ENCODE assay signal across 11 cellular contexts in the genomic region with DNA sequence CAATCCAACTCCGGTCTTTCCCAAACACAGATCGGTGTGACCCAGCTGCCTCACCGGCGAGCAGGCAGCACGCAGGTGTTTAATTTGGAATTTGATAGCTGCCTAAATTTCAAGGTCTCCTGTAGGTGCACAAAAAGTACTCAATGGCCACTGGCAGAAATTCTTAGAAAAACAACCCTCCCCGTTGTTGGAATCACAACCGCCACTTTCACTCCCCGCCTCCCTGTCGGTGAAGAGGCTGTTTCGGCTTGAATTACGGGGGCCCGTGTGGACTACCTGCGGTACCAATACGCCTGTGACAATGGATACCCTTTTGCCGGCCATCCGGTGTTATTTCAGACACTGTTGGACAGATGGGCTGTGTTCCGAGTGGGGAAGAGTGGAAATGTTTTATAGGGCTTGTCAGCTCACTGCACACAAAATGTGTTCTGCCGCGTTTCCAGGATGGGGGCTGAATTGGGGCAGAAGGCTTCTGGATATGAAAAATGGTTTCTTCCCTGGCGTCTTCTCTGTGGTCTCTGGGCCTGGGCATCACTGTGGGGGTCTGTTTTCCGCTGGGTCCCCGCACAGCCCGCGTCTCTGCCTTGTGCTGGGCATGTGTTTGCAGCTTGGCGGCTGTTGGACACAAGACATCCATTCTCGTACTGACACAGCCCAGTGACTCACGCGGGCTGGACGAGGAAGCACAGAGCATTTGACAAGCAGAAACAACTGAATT. TPM values are rescaled to one million over a fixed set of nuclear protein-coding genes. Genes with fewer than 3 reads are reported as not detected.
A peak's percentile ranks its signal among the peaks of the same experiment; 100 is the strongest.
DNase-seq lines count a peak whose midpoint lies in the region; ATAC-seq, FAIRE-seq and TF ChIP-seq lines count a peak whose summit lies in the region.
"Had no signal": no experiment of that assay in that cellular context is flagged by ENCODE, and none has a peak within 500 bp of the region (broad histone marks: within the 10 kb centered on the region; RNA-seq: fewer than 3 reads in every experiment).

No MANE protein-coding gene starts in this region.

- H3K27ac ChIP-seq in H1 (ENCODE audit: low read depth, low read length) = no peak overlapping the region

- no peak overlapping the region for H2BK5ac ChIP-seq in H1 (ENCODE audit: low read depth, low read length)

- H3K23ac ChIP-seq in H1 (ENCODE audit: insufficient read length) = no peak overlapping the region

- H4K8ac ChIP-seq in H1 (ENCODE audit: extremely low read depth, insufficient read depth, low read length) = peak overlapping the region; percentile 38; the same call in 1 of the 2 replicates

- TF ChIP-seq CTCF in H1 (IDR thresholded peaks at IDR 0.05; ENCODE audit: control extremely low read depth in 1 of 3, insufficient read depth in 1 of 3, low read depth in 1 of 3, low read length in 3 of 3) = no peak
- TF ChIP-seq CTCF in GM10266 (IDR thresholded peaks at IDR 0.05; ENCODE audit: control insufficient read depth, insufficient read depth, low read depth, missing control alignments) = no peak

- no peaks in the 10 kb centered on the region for H3K36me3 ChIP-seq in H1 (ENCODE audit: control insufficient read depth in 2 of 4, insufficient read depth in 4 of 4, low read length in 3 of 4)

- H3K14ac ChIP-seq in H1 (ENCODE audit: insufficient read length) = no peak overlapping the region

- H3K4ac ChIP-seq in H1 (replicated peaks; ENCODE audit: insufficient read length, low read depth, low read length) = peak overlapping the region; percentile 70

- H4K91ac ChIP-seq in H1 (replicated peaks; ENCODE audit: insufficient read length, low read length) = peak overlapping the region; percentile 48

- H3K27ac Mint-ChIP-seq in activated naive CD4-positive, alpha-beta T cell treated with anti-CD3 and anti-CD28 coated beads, Interleukin-2, amount 50 U/mL, for 72 hours = peak overlapping the region in 1 of 2 donors; percentile 48

- H3K4me1 ChIP-seq in H1 (replicated peaks in 1 of 4; ENCODE audit: control insufficient read depth in 3 of 4, insufficient read depth in 4 of 4, low read length in 3 of 4) = peaks cover 0 to 4% (median under 1%) of the 10 kb centered on the region in 4 experiments; a peak in 2 of 7 replicates

- H4K20me1 ChIP-seq in H1 (replicated peaks in 1 of 2; ENCODE audit: control insufficient read depth in 1 of 2, insufficient read depth in 2 of 2, low read length in 2 of 2) = no peaks in the 10 kb centered on the region

- peak; percentile 25 for DNase-seq in EL
- DNase-seq in NCI-H2171 treated with DMSO at 0.1 percent for 48 hours (lab: John Stamatoyannopoulos, UW) = peak; percentile 92
- no peak for DNase-seq in H1 (ENCODE audit: low read depth in 1 of 2, low spot score in 2 of 2)
- DNase-seq in retina = peak; percentile 65
- no peak for DNase-seq in stimulated activated CD4-positive, alpha-beta T cell treated with anti-CD3 and anti-CD28 coated beads, Interleukin-2, amount 100 ng/mL, for 48 hours
- DNase-seq in GM10266 (ENCODE audit: extremely low spot score) = no peak
- DNase-seq in activated naive CD4-positive, alpha-beta T cell treated with anti-CD3 and anti-CD28 coated beads, Interleukin-2, amount 50 U/mL, for 72 hours (ENCODE audit: low spot score in 2 of 2) = no peak
- DNase-seq: left cardiac atrium; stimulated activated CD4-positive, alpha-beta T cell treated with anti-CD3 and anti-CD28 coated beads, Interleukin-4, amount 100 ng/mL, for 1 hour had no signal

- ATAC-seq in GM21825 (IDR thresholded peaks at IDR 0.05; ENCODE audit: unreplicated experiment) = no peak
- ATAC-seq in activated naive CD4-positive, alpha-beta T cell treated with anti-CD3 and anti-CD28 coated beads, Interleukin-2, amount 50 U/mL, for 72 hours = no peak
- ATAC-seq: left cardiac atrium had no signal

- FAIRE-seq in H1 (lab: Jason Lieb, UNC) = no peak

- 0 out of 2 replicates have a peak overlapping the region, but pooled peaks have one; percentile 23 for H2BK15ac ChIP-seq in H1 (ENCODE audit: low read length)

- CTCF ChIA-PET in H1 (lab: Charles Lee; ENCODE audit: partially characterized antibody) = interaction anchor here (0.6 to 3.4 kb wide), 17 partner anchors 8 to 801 kb away, joined by 3 to 18 read pairs (median 4); no protein-coding TSS in a partner anchor

- peaks cover 0 to 4% of the 10 kb centered on the region in 2 donors for H3K36me3 Mint-ChIP-seq in activated naive CD4-positive, alpha-beta T cell treated with anti-CD3 and anti-CD28 coated beads, Interleukin-2, amount 50 U/mL, for 72 hours

- no peak overlapping the region for H4K5ac ChIP-seq in H1 (ENCODE audit: insufficient read length, low read depth, low read length)

- POLR2A ChIA-PET in H1 (lab: Charles Lee; ENCODE audit: partially characterized antibody) = interaction anchor here (0.9 kb wide), 2 partner anchors 10 to 18 kb away, joined by 3 read pairs; no protein-coding TSS in a partner anchor

- TF ChIP-seq RAD21 in H1 (IDR thresholded peaks at IDR 0.05 in 1 of 2, conservative IDR thresholded peaks at IDR 0.05 in 1 of 2; ENCODE audit: low read depth in 2 of 2, low read length in 2 of 2) = no peak

- TF ChIP-seq EP300 in H1 (IDR thresholded peaks at IDR 0.05; ENCODE audit: borderline replicate concordance in 1 of 2, low read depth in 2 of 2, low read length in 2 of 2) = no peak

- H3K4me3 ChIP-seq in H1 (ENCODE audit: extremely low read depth in 1 of 4, insufficient read depth in 2 of 4, low read depth in 3 of 4, low read length in 4 of 4) = no peak overlapping the region

- WGBS in H1 (ENCODE audit: extremely low coverage in 1 of 2, insufficient coverage in 1 of 2, insufficient read length in 1 of 2, insufficient replicate concordance in 2 of 2, low coverage in 1 of 2, low lambda C conversion rate in 2 of 2, missing lambda C conversion rate in 1 of 2), 2 experiments = 84% methylated on average over 29 of the region's 29 CpGs; no CpG with 5 or more reads in 1 of the 2 experiments

- H3K23me2 ChIP-seq in H1 (ENCODE audit: low read depth, low read length) = no peaks in the 10 kb centered on the region; the same call in 1 of the 2 replicates

- H3K9ac ChIP-seq in H1 (replicated peaks in 1 of 4; ENCODE audit: extremely low read depth in 1 of 4, low read depth in 3 of 4, low read length in 3 of 4) = no peak overlapping the region

- no peak overlapping the region for H2AFZ ChIP-seq in H1 (ENCODE audit: low read length)

- H3K27me3 ChIP-seq in H1 (replicated peaks in 1 of 4; ENCODE audit: control insufficient read depth in 3 of 4, extremely low read depth in 1 of 4, insufficient read depth in 3 of 4, low read length in 3 of 4) = no peaks in the 10 kb centered on the region

- H3K18ac ChIP-seq in H1 (ENCODE audit: extremely low read depth, low read length) = no peak overlapping the region; the same call in 1 of the 2 replicates

- H3K79me2 ChIP-seq in H1 (ENCODE audit: control insufficient read depth in 1 of 2, insufficient read depth in 2 of 2, low read length in 2 of 2) = no peaks in the 10 kb centered on the region

- H2BK12ac ChIP-seq in H1 (ENCODE audit: low read depth, low read length) = no peak overlapping the region

- H3K9me3 ChIP-seq in H1 (ENCODE audit: insufficient read depth in 2 of 2, low read depth in 1 of 2, low read length in 1 of 2) = no peaks in the 10 kb centered on the region

- H2AK5ac ChIP-seq in H1 (ENCODE audit: low read depth, low read length) = no peak overlapping the region

- H2BK20ac ChIP-seq in H1 (ENCODE audit: low read length) = no peak overlapping the region

- no peak overlapping the region for H3K56ac ChIP-seq in H1 (replicated peaks; ENCODE audit: insufficient read length, low read depth, low read length)

- H3K9me3 Mint-ChIP-seq in activated naive CD4-positive, alpha-beta T cell treated with anti-CD3 and anti-CD28 coated beads, Interleukin-2, amount 50 U/mL, for 72 hours = peaks cover 0 to 4% of the 10 kb centered on the region in 2 donors

- TF ChIP-seq POLR2A in H1 (IDR thresholded peaks at IDR 0.05; ENCODE audit: control extremely low read depth in 1 of 2, low read depth in 2 of 2, low read length in 2 of 2) = no peak

- no peak overlapping the region for H2BK120ac ChIP-seq in H1 (replicated peaks; ENCODE audit: low read depth, low read length)

- no peaks in the 10 kb centered on the region for H3K79me1 ChIP-seq in H1 (ENCODE audit: low read depth, low read length)

- no peak overlapping the region for H3K4me2 ChIP-seq in H1 (ENCODE audit: insufficient read depth in 1 of 2, low read depth in 2 of 2, low read length in 2 of 2)

TF ChIP-seq in H1, 55 proteins besides CTCF, POLR2A, EP300 and RAD21 (continues in another document):
- TF ChIP-seq FOSL1 (IDR thresholded peaks at IDR 0.05; ENCODE audit: insufficient read depth, low read depth, low read length) = no peak
- TF ChIP-seq, protein P1, sequence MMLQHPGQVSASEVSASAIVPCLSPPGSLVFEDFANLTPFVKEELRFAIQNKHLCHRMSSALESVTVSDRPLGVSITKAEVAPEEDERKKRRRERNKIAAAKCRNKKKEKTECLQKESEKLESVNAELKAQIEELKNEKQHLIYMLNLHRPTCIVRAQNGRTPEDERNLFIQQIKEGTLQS (IDR thresholded peaks at IDR 0.05; ENCODE audit: insufficient read depth, low read depth, low read length) = no peak
- TF ChIP-seq TEAD4 (IDR thresholded peaks at IDR 0.05; ENCODE audit: low read depth, low read length) = no peak

RNA-seq across cellular contexts. Expression of gene ZIC5, which starts 45.4 kb away (rescaled TPM):
- 51.0 and 52.7 TPM in 2 replicates for total RNA-seq in H1 (2021; fragmentation: NEBNext Ultra II Directional; extraction: Animal tissue kit (Norgen Biotek cat#: 25700))
- 14.2 and 14.8 TPM in 2 replicates for polyA plus RNA-seq in H1 (2011; rRNA removed)
- 13.2 TPM for polyA plus RNA-seq in H1 (2011; cell fraction: cytosol; rRNA removed)
- 22.7 TPM for polyA plus RNA-seq in H1 (2011; cell fraction: nucleus; rRNA removed)
- polyA plus RNA-seq in H1 (2012, experiment 1 of 2) = 16.2 to 29.3 TPM (median 20.3 TPM) in 4 replicates
- polyA plus RNA-seq in H1 (2012, experiment 2 of 2) = 15.1 TPM
- polyA plus RNA-seq in H1 (2013, experiment 1 of 2) = 31.4 TPM
- polyA plus RNA-seq in H1 (2013, experiment 2 of 2) = 28.2 TPM
- polyA minus RNA-seq in H1 (2011; rRNA and poly(A)+ RNA removed) = 16.6 and 20.0 TPM in 2 replicates
- 22.3 TPM for polyA minus RNA-seq in H1 (2011; cell fraction: cytosol; rRNA and poly(A)+ RNA removed)
- 42.4 TPM for polyA minus RNA-seq in H1 (2011; cell fraction: nucleus; rRNA and poly(A)+ RNA removed)
- total RNA-seq in activated naive CD4-positive, alpha-beta T cell treated with anti-CD3 and anti-CD28 coated beads, Interleukin-2, amount 50 U/mL, for 72 hours = not detected
- total RNA-seq: left cardiac atrium, MCF 10A had no signal

RNA-seq across cellular contexts. Expression of gene ZIC2, which starts 55.4 kb away (rescaled TPM):
- 372 and 429 TPM in 2 replicates for total RNA-seq in H1 (2021; fragmentation: NEBNext Ultra II Directional; extraction: Animal tissue kit (Norgen Biotek cat#: 25700))
- polyA plus RNA-seq in H1 (2011; rRNA removed) = 53.2 and 67.1 TPM in 2 replicates
- polyA plus RNA-seq in H1 (2011; cell fraction: cytosol; rRNA removed) = 54.3 TPM
- 212 TPM for polyA plus RNA-seq in H1 (2011; cell fraction: nucleus; rRNA removed)
- 149 to 263 TPM (median 185 TPM) in 4 replicates for polyA plus RNA-seq in H1 (2012, experiment 1 of 2)
- polyA plus RNA-seq in H1 (2012, experiment 2 of 2) = 87.1 TPM
- 140 TPM for polyA plus RNA-seq in H1 (2013, experiment 1 of 2)
- polyA plus RNA-seq in H1 (2013, experiment 2 of 2) = 134 TPM
- 32.3 and 40.3 TPM in 2 replicates for polyA minus RNA-seq in H1 (2011; rRNA and poly(A)+ RNA removed)
- 164 TPM for polyA minus RNA-seq in H1 (2011; cell fraction: cytosol; rRNA and poly(A)+ RNA removed)
- polyA minus RNA-seq in H1 (2011; cell fraction: nucleus; rRNA and poly(A)+ RNA removed) = 103 TPM
- under 1 TPM in 1 of 2 donors, not detected in 1; 0.10 TPM for total RNA-seq in activated naive CD4-positive, alpha-beta T cell treated with anti-CD3 and anti-CD28 coated beads, Interleukin-2, amount 50 U/mL, for 72 hours
- total RNA-seq: left cardiac atrium had no signal

Comparison
In these comparisons a context has a peak if more than half of its experiments do, and no peak if none do; other contexts are left out.
1. DNase-seq: peak in EL (single experiment), NCI-H2171 treated with DMSO at 0.1 percent for 48 hours (single experiment) and retina (single experiment); none in H1 (0 of 2), stimulated activated CD4-positive, alpha-beta T cell treated with anti-CD3 and anti-CD28 coated beads, Interleukin-2, amount 100 ng/mL, for 48 hours (0 of 2), GM10266 (single experiment) and activated naive CD4-positive, alpha-beta T cell treated with anti-CD3 and anti-CD28 coated beads, Interleukin-2, amount 50 U/mL, for 72 hours (0 of 2).
2. RNA of gene ZIC5, which starts 45.4 kb away (total RNA-seq): 51.0 to 52.7 TPM in H1; not detected in activated naive CD4-positive, alpha-beta T cell treated with anti-CD3 and anti-CD28 coated beads, Interleukin-2, amount 50 U/mL, for 72 hours; every median in the first group is over 10 times any median in the second.
3. RNA of gene ZIC2, which starts 55.4 kb away (total RNA-seq): 372 to 429 TPM in H1; 0.10 TPM in activated naive CD4-positive, alpha-beta T cell treated with anti-CD3 and anti-CD28 coated beads, Interleukin-2, amount 50 U/mL, for 72 hours; every median in the first group is over 100 times any median in the second.